In the genomic region with DNA sequence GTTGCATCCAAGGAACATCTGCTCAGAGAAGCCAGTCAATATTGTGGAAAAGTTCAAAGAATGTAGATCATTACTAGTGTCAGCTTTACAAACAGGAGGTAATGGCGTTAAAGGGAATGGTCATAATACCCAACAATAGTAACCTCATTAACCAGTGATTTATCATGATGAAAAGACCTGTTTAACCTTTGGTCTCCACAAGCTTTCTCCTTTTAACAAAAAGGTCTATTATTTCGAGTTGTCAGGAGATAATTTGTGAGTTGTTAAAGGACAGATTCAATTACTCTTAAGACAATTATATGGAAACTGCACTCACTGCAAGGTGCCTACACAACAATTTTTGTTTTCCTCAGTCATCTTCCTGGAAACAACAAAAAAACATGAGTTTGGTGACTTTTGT, we compare ENCODE assay signal across 21 cellular contexts.
DNase-seq lines count a peak whose midpoint lies in the region; ATAC-seq and TF ChIP-seq lines count a peak whose summit lies in the region.
"Had no signal": no experiment of that assay in that cellular context is flagged by ENCODE, and none has a peak within 500 bp of the region (broad histone marks: within the 10 kb centered on the region; RNA-seq: fewer than 3 reads in every experiment).

No MANE protein-coding gene starts in this region.

- intact Hi-C loops in heart right ventricle (cut with DNase I): loop anchor here in 1 of 10 donors (5.0 kb wide), 1 partner anchor 1482 kb away; no protein-coding TSS in a partner anchor

- H3K27ac Mint-ChIP-seq in endodermal cell: no peak overlapping the region
- H3K27ac Mint-ChIP-seq: CD4-positive, alpha-beta T cell; HFFc6 had no signal

- H3K9me3 ChIP-seq in endodermal cell (ENCODE audit: control insufficient read depth, low read length) (no peaks in the 10 kb centered on the region), heart right ventricle (no peaks in the 10 kb centered on the region)

- 33 to 91% methylated on average over 1 of the region's 2 CpGs for WGBS in endodermal cell (ENCODE audit: insufficient coverage in 1 of 2, insufficient read length in 1 of 2), 2 experiments
- WGBS in heart right ventricle, 2 donors: 60 to 61% methylated on average over 2 of the region's 2 CpGs

- peaks cover 13% of the 10 kb centered on the region for H3K4me1 ChIP-seq in endodermal cell (ENCODE audit: control insufficient read depth, insufficient read depth, low read length)
- no peaks in the 10 kb centered on the region for H3K4me1 ChIP-seq in heart right ventricle
- H3K4me1 ChIP-seq: A549 had no signal

- H3K27ac ChIP-seq in endodermal cell (ENCODE audit: low read depth, low read length) (no peak overlapping the region), heart right ventricle (no peak overlapping the region)
- H3K27ac ChIP-seq: 22Rv1, A549, C4-2B, HL-60 had no signal

- peak; percentile 4 to 44 for DNase-seq in NCI-H2081 (lab: John Stamatoyannopoulos, UW)
- no peak for DNase-seq in NCI-H2081 treated with DMSO at 0.1 percent for 48 hours (lab: John Stamatoyannopoulos, UW)
- DNase-seq in NCI-H146 treated with DMSO at 0.1 percent for 48 hours (lab: John Stamatoyannopoulos, UW; ENCODE audit: unreplicated experiment): peak; percentile 97
- peak; percentile 72 for DNase-seq in NCI-H748 treated with DMSO at 0.1 percent for 48 hours (lab: John Stamatoyannopoulos, UW)
- no peak for DNase-seq in endodermal cell
- no peak for DNase-seq in UCSD-AML1 (lab: John Stamatoyannopoulos, UW; ENCODE audit: unreplicated experiment)
- DNase-seq in mucosa of gallbladder (ENCODE audit: low spot score): no peak
- DNase-seq in heart right ventricle: no peak
- DNase-seq: AML-193; CD4-positive, alpha-beta T cell; DMS153; DMS79; GDM1; GOT3; H7; HFFc6 had no signal

- H3K27me3 ChIP-seq in endodermal cell (ENCODE audit: control insufficient read depth, insufficient read depth, low read length, poor library complexity, severe bottlenecking) (peaks cover 3% of the 10 kb centered on the region), heart right ventricle (peaks cover 0 to 25% (median 6%) of the 10 kb centered on the region in 7 donors)

- no peak overlapping the region for H3K9ac ChIP-seq in endodermal cell (ENCODE audit: extremely low read depth, low read length, poor library complexity, severe bottlenecking)

- H3K27me3 Mint-ChIP-seq in endodermal cell (ENCODE audit: insufficient read depth): no peaks in the 10 kb centered on the region

- no peaks in the 10 kb centered on the region for H3K36me3 Mint-ChIP-seq in endodermal cell (ENCODE audit: low read depth)

- peaks cover 22% of the 10 kb centered on the region for H3K4me1 Mint-ChIP-seq in endodermal cell

- no peak for ATAC-seq in heart right ventricle
- ATAC-seq: A549, HCT116 had no signal

- H3K9me3 Mint-ChIP-seq in endodermal cell: no peaks in the 10 kb centered on the region
- H3K9me3 Mint-ChIP-seq: CD4-positive, alpha-beta T cell; HFFc6 had no signal

- peak overlapping the region; percentile 22 for H3K4me3 ChIP-seq in endodermal cell (ENCODE audit: low read length)
- H3K4me3 ChIP-seq in heart right ventricle: no peak overlapping the region
- H3K4me3 ChIP-seq: A549 had no signal

- TF ChIP-seq CTCF in endodermal cell (conservative IDR thresholded peaks at IDR 0.05) (no peak), heart right ventricle (IDR thresholded peaks at IDR 0.05) (no peak)

- no peak overlapping the region for H3K4me3 Mint-ChIP-seq in endodermal cell
- H3K4me3 Mint-ChIP-seq: CD4-positive, alpha-beta T cell; HFFc6 had no signal

- H3K36me3 ChIP-seq in endodermal cell (ENCODE audit: control insufficient read depth, insufficient read depth, low read length) (no peaks in the 10 kb centered on the region), heart right ventricle (no peaks in the 10 kb centered on the region)

Comparison
In these comparisons a context has a peak if more than half of its experiments do, and no peak if none do; other contexts are left out.
1. DNase-seq: peak in NCI-H2081 (2 of 2), NCI-H146 treated with DMSO at 0.1 percent for 48 hours (single experiment) and NCI-H748 treated with DMSO at 0.1 percent for 48 hours (single experiment); none in NCI-H2081 treated with DMSO at 0.1 percent for 48 hours (single experiment), endodermal cell (single experiment), UCSD-AML1 (single experiment), mucosa of gallbladder (single experiment) and heart right ventricle (0 of 2).